1 cellular context compared by ENCODE assay signal in genomic region chr19:39445258-39446071, GRCh38.
TF ChIP-seq lines count a peak whose summit lies in the region.

TSS of gene SUPT5H (plus strand) at chr19:39445582. CDS start at chr19:39445891, 309 bp downstream.

TF ChIP-seq in GM12878, 131 proteins besides CTCF, POLR2A, EP300 and RAD21 (continued from another document):
- TF ChIP-seq RCOR1 (conservative IDR thresholded peaks at IDR 0.05; ENCODE audit: low read depth, low read length): peak; percentile 99
- TF ChIP-seq SUZ12 (IDR thresholded peaks at IDR 0.05; ENCODE audit: unreplicated experiment): no peak
- TF ChIP-seq CEBPB (IDR thresholded peaks at IDR 0.05; ENCODE audit: borderline replicate concordance in 1 of 2, low read depth in 2 of 2, low read length in 2 of 2): no peak
- no peak for TF ChIP-seq IRF3 (IDR thresholded peaks at IDR 0.05)
- no peak for TF ChIP-seq PAX8 (IDR thresholded peaks at IDR 0.05)
- no peak for TF ChIP-seq NFYA (IDR thresholded peaks at IDR 0.05; ENCODE audit: borderline replicate concordance, low read depth, low read length)
- no peak for TF ChIP-seq SREBF2 (IDR thresholded peaks at IDR 0.05; ENCODE audit: low read length)
- peak; percentile 79 for TF ChIP-seq TAF1 (IDR thresholded peaks at IDR 0.05; ENCODE audit: borderline replicate concordance, low read depth, low read length)
- 0 out of 2 replicates have a peak, but pooled peaks have one; percentile 20 for TF ChIP-seq ZNF207 (IDR thresholded peaks at IDR 0.05; ENCODE audit: borderline replicate concordance)
- no peak for TF ChIP-seq EED (IDR thresholded peaks at IDR 0.05; ENCODE audit: low read depth)
- TF ChIP-seq ZZZ3 (IDR thresholded peaks at IDR 0.05; ENCODE audit: control insufficient read depth, insufficient read length, low read depth): no peak
- TF ChIP-seq ASH2L (IDR thresholded peaks at IDR 0.05; ENCODE audit: borderline replicate concordance, low read depth): no peak
